In the genomic region with DNA sequence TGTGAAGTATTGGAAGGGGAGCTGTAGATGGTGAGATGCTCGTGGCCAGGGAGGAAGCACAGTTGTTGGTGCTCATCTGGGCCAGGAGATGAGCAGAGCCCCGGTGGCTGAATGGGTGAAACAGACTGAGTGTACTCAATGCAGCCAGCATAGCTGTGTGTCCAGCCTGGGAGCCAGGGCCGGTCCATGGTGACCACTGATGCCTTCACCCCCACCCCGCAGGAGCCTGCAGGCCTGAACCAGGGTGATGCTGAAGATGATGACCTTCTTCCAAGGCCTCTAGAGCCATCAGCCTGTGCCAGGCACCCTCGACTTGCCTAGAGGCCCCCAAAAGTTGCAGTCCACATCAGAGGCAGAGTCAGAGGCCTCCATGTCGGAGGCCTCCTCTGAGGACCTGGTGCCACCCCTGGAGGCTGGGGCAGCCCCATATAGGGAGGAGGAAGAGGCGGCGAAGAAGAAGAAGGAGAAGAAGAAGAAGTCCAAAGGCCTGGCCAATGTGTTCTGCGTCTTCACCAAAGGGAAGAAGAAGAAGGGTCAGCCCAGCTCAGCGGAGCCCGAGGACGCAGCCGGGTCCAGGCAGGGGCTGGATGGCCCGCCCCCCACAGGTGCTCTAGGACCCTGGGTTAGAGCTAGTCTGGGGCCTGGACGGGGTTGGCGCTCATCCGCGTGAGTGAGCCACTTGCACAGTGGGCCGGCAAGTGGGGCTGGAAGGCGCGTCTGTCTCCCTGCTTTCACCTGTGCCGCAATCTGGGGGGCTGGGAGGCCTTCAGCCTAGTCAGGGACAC, we compare ENCODE assay signal across 2 cellular contexts.
TF ChIP-seq lines count a peak whose summit lies in the region.

No MANE protein-coding gene starts in this region.

TF ChIP-seq in GM23338, 12 proteins besides CTCF, POLR2A, EP300 and RAD21:
- TF ChIP-seq CREB1 (CRISPR knock-in tag; IDR thresholded peaks at IDR 0.05; ENCODE audit: low read depth): no peak
- TF ChIP-seq POLR2AphosphoS5 (IDR thresholded peaks at IDR 0.05; ENCODE audit: low read depth): no peak
- no peak for TF ChIP-seq JUNB (IDR thresholded peaks at IDR 0.05; ENCODE audit: unreplicated experiment)
- TF ChIP-seq NANOG (IDR thresholded peaks at IDR 0.05; ENCODE audit: borderline replicate concordance): no peak
- no peak for TF ChIP-seq REST (IDR thresholded peaks at IDR 0.05; ENCODE audit: unreplicated experiment)
- no peak for TF ChIP-seq EZH2 (IDR thresholded peaks at IDR 0.05; ENCODE audit: low read depth, unreplicated experiment)
- no peak for TF ChIP-seq ZNF331 (CRISPR knock-in tag; IDR thresholded peaks at IDR 0.05; ENCODE audit: low read depth)
- no peak for TF ChIP-seq EZH2phosphoT487 (IDR thresholded peaks at IDR 0.05; ENCODE audit: unreplicated experiment)
- no peak for TF ChIP-seq STAT1 (IDR thresholded peaks at IDR 0.05; ENCODE audit: unreplicated experiment)
- no peak for TF ChIP-seq ZNF114 (CRISPR knock-in tag; IDR thresholded peaks at IDR 0.05)
- TF ChIP-seq ETS1 (IDR thresholded peaks at IDR 0.05): no peak

TF ChIP-seq in HepG2, 621 proteins besides CTCF, POLR2A, EP300 and RAD21:
- TF ChIP-seq ZNF281 (CRISPR knock-in tag; IDR thresholded peaks at IDR 0.05; ENCODE audit: borderline replicate concordance): no peak
- TF ChIP-seq ZNF788 (CRISPR knock-in tag; IDR thresholded peaks at IDR 0.05; ENCODE audit: borderline replicate concordance): 0 out of 2 replicates have a peak, but pooled peaks have one; percentile 30
